ENCODE assay signal across 8 cellular contexts in genomic region chr17:40344321-40345160, GRCh38. TPM values are rescaled to one million over a fixed set of nuclear protein-coding genes. Genes with fewer than 3 reads are reported as not detected.
DNase-seq lines count a peak whose midpoint lies in the region; ATAC-seq lines count a peak whose summit lies in the region.

No MANE protein-coding gene starts in this region.

- peak overlapping the region; percentile 86 for H3K9ac ChIP-seq in skeletal muscle satellite cell (ENCODE audit: low read depth, low read length)

- peak overlapping the region; percentile 92 for H3K4me2 ChIP-seq in skeletal muscle satellite cell (ENCODE audit: low read length)

- peak; percentile 2 for ATAC-seq in left ventricle myocardium superior
- ATAC-seq in HG02678 (IDR thresholded peaks at IDR 0.05; ENCODE audit: unreplicated experiment): no peak
- ATAC-seq in HG03378 (IDR thresholded peaks at IDR 0.05; ENCODE audit: unreplicated experiment): no peak

- peaks cover 47% of the 10 kb centered on the region for H3K4me1 Mint-ChIP-seq in activated T-helper 1 cell treated with anti-CD3 and anti-CD28 coated beads, Interleukin-12 subunit alpha, Interleukin-12 subunit beta, Interleukin-2, Interleukin-4 antibody, amounts not matched to agents 30 ng/mL and 10 ng/mL and 1 ng/mL, durations not matched to agents 14 hours and 24 hours and 36 hours (ENCODE audit: low read depth)

- DNase-seq in H7 (no peak), left ventricle myocardium superior (no peak), NCI-H1930 (lab: John Stamatoyannopoulos, UW) (no peak), iPS-NIHi11 (ENCODE audit: low spot score) (no peak)
- DNase-seq in activated T-helper 1 cell treated with anti-CD3 and anti-CD28 coated beads, Interleukin-12 subunit alpha, Interleukin-12 subunit beta, Interleukin-2, Interleukin-4 antibody, amounts not matched to agents 30 ng/mL and 10 ng/mL and 1 ng/mL, durations not matched to agents 14 hours and 24 hours and 36 hours (ENCODE audit: low spot score): no peak

- H3K9me3 ChIP-seq in skeletal muscle satellite cell (replicated peaks; ENCODE audit: low read length): no peaks in the 10 kb centered on the region

- peak overlapping the region; percentile 12 for H3K27ac Mint-ChIP-seq in activated T-helper 1 cell treated with anti-CD3 and anti-CD28 coated beads, Interleukin-12 subunit alpha, Interleukin-12 subunit beta, Interleukin-2, Interleukin-4 antibody, amounts not matched to agents 30 ng/mL and 10 ng/mL and 1 ng/mL, durations not matched to agents 14 hours and 24 hours and 36 hours

- H3K36me3 ChIP-seq in H7 (replicated peaks; ENCODE audit: control insufficient read depth, insufficient read depth, low read length): peaks cover 2% of the 10 kb centered on the region
- peaks cover 28% of the 10 kb centered on the region for H3K36me3 ChIP-seq in skeletal muscle satellite cell (ENCODE audit: insufficient read depth, low read length)

- intact Hi-C loops in activated T-helper 1 cell treated with anti-CD3 and anti-CD28 coated beads, Interleukin-12 subunit alpha, Interleukin-12 subunit beta, Interleukin-2, Interleukin-4 antibody, amounts not matched to agents 30 ng/mL and 10 ng/mL and 1 ng/mL, durations not matched to agents 14 hours and 24 hours and 36 hours (cut with micrococcal nuclease): no loop called here
- intact Hi-C loops in left ventricle myocardium superior (cut with micrococcal nuclease): no loop called here

- H3K4me3 Mint-ChIP-seq in activated T-helper 1 cell treated with anti-CD3 and anti-CD28 coated beads, Interleukin-12 subunit alpha, Interleukin-12 subunit beta, Interleukin-2, Interleukin-4 antibody, amounts not matched to agents 30 ng/mL and 10 ng/mL and 1 ng/mL, durations not matched to agents 14 hours and 24 hours and 36 hours: peak overlapping the region; percentile 24

- peaks cover 24% of the 10 kb centered on the region for H3K36me3 Mint-ChIP-seq in activated T-helper 1 cell treated with anti-CD3 and anti-CD28 coated beads, Interleukin-12 subunit alpha, Interleukin-12 subunit beta, Interleukin-2, Interleukin-4 antibody, amounts not matched to agents 30 ng/mL and 10 ng/mL and 1 ng/mL, durations not matched to agents 14 hours and 24 hours and 36 hours (ENCODE audit: low read depth)

- no peaks in the 10 kb centered on the region for H3K9me3 Mint-ChIP-seq in activated T-helper 1 cell treated with anti-CD3 and anti-CD28 coated beads, Interleukin-12 subunit alpha, Interleukin-12 subunit beta, Interleukin-2, Interleukin-4 antibody, amounts not matched to agents 30 ng/mL and 10 ng/mL and 1 ng/mL, durations not matched to agents 14 hours and 24 hours and 36 hours

- H3K27me3 Mint-ChIP-seq in activated T-helper 1 cell treated with anti-CD3 and anti-CD28 coated beads, Interleukin-12 subunit alpha, Interleukin-12 subunit beta, Interleukin-2, Interleukin-4 antibody, amounts not matched to agents 30 ng/mL and 10 ng/mL and 1 ng/mL, durations not matched to agents 14 hours and 24 hours and 36 hours (ENCODE audit: insufficient read depth): no peaks in the 10 kb centered on the region

- peaks cover 80% of the 10 kb centered on the region for H3K4me1 ChIP-seq in skeletal muscle satellite cell (ENCODE audit: control insufficient read depth, insufficient read depth, low read length)

- peaks cover 37% of the 10 kb centered on the region; the same call in 1 of the 2 replicates for H3K27me3 ChIP-seq in H7 (ENCODE audit: control insufficient read depth, insufficient read depth, low read length)
- no peaks in the 10 kb centered on the region for H3K27me3 ChIP-seq in skeletal muscle satellite cell (ENCODE audit: control insufficient read depth, insufficient read depth, low read length)

- H3K4me3 ChIP-seq in H7 (ENCODE audit: insufficient read depth, low read depth, low read length) (peak overlapping the region; percentile 49), skeletal muscle satellite cell (ENCODE audit: low read length) (peak overlapping the region; percentile 79)

RNA-seq across cellular contexts. Expression of gene GJD3, which starts 20.0 kb away (rescaled TPM):
- total RNA-seq in H7 (2014; rRNA removed; shearing (Covaris generic)): 0.38 and 1.2 TPM in 2 replicates
- total RNA-seq in activated T-helper 1 cell treated with anti-CD3 and anti-CD28 coated beads, Interleukin-12 subunit alpha, Interleukin-12 subunit beta, Interleukin-2, Interleukin-4 antibody, amounts not matched to agents 30 ng/mL and 10 ng/mL and 1 ng/mL, durations not matched to agents 14 hours and 24 hours and 36 hours: 0.44 and 0.56 TPM in 2 replicates
- total RNA-seq in left ventricle myocardium superior: 1.2 TPM
- total RNA-seq in skeletal muscle satellite cell (2012; rRNA removed): 0.22 and 0.25 TPM in 2 replicates

RNA-seq across cellular contexts. Expression of gene RARA, which starts 35.6 kb away (rescaled TPM):
- total RNA-seq in H7 (2014; rRNA removed; shearing (Covaris generic)): 19.3 and 22.1 TPM in 2 replicates
- total RNA-seq in activated T-helper 1 cell treated with anti-CD3 and anti-CD28 coated beads, Interleukin-12 subunit alpha, Interleukin-12 subunit beta, Interleukin-2, Interleukin-4 antibody, amounts not matched to agents 30 ng/mL and 10 ng/mL and 1 ng/mL, durations not matched to agents 14 hours and 24 hours and 36 hours: 19.3 and 19.9 TPM in 2 replicates
- total RNA-seq in left ventricle myocardium superior: 18.6 TPM
- 11.2 and 17.0 TPM in 2 replicates for total RNA-seq in skeletal muscle satellite cell (2012; rRNA removed)

RNA-seq across cellular contexts. Expression of gene CDC6, which starts 56.9 kb away (rescaled TPM):
- 80.8 and 83.6 TPM in 2 replicates for total RNA-seq in H7 (2014; rRNA removed; shearing (Covaris generic))
- 130 and 135 TPM in 2 replicates for total RNA-seq in activated T-helper 1 cell treated with anti-CD3 and anti-CD28 coated beads, Interleukin-12 subunit alpha, Interleukin-12 subunit beta, Interleukin-2, Interleukin-4 antibody, amounts not matched to agents 30 ng/mL and 10 ng/mL and 1 ng/mL, durations not matched to agents 14 hours and 24 hours and 36 hours
- 0.99 TPM for total RNA-seq in left ventricle myocardium superior
- total RNA-seq in skeletal muscle satellite cell (2012; rRNA removed): 22.1 and 22.6 TPM in 2 replicates

Comparison
In these comparisons a context has a peak if more than half of its experiments do, and no peak if none do; other contexts are left out.
1. RNA of gene CDC6, which starts 56.9 kb away (total RNA-seq): 130 to 135 TPM in activated T-helper 1 cell treated with anti-CD3 and anti-CD28 coated beads, Interleukin-12 subunit alpha, Interleukin-12 subunit beta, Interleukin-2, Interleukin-4 antibody, amounts not matched to agents 30 ng/mL and 10 ng/mL and 1 ng/mL, durations not matched to agents 14 hours and 24 hours and 36 hours and 80.8 to 83.6 TPM in H7; 0.99 TPM in left ventricle myocardium superior (single experiment); every median in the first group is over 10 times any median in the second.